In genomic region chr5:126562823-126563222, GRCh38 we compare ENCODE assay signal across 14 cellular contexts. TPM values are rescaled to one million over a fixed set of nuclear protein-coding genes. Genes with fewer than 3 reads are reported as not detected.
DNase-seq lines count a peak whose midpoint lies in the region; ATAC-seq, FAIRE-seq and TF ChIP-seq lines count a peak whose summit lies in the region.
"Had no signal": no experiment of that assay in that cellular context is flagged by ENCODE, and none has a peak within 500 bp of the region (broad histone marks: within the 10 kb centered on the region; RNA-seq: fewer than 3 reads in every experiment).

No MANE protein-coding gene starts in this region.

- no peaks in the 10 kb centered on the region for H3K79me2 ChIP-seq in KMS-11 (ENCODE audit: insufficient read depth, low read depth)

- H3K27ac Mint-ChIP-seq in endodermal cell, result no peak overlapping the region

- ATAC-seq in GM18868 (IDR thresholded peaks at IDR 0.05; ENCODE audit: unreplicated experiment) (peak; percentile 99), GM21526 (IDR thresholded peaks at IDR 0.05; ENCODE audit: low FRiP score, unreplicated experiment) (peak; percentile 74), HG03039 (IDR thresholded peaks at IDR 0.05; ENCODE audit: unreplicated experiment) (peak; percentile 97)

- H4K20me1 ChIP-seq in KMS-11 (ENCODE audit: insufficient read depth), result no peaks in the 10 kb centered on the region

- no peak for FAIRE-seq in urothelium cell line (lab: Jason Lieb, UNC)
- FAIRE-seq: G401.6, H1, RCC 7860 had no signal

- H3K4me1 Mint-ChIP-seq in endodermal cell, result no peaks in the 10 kb centered on the region

- no peak for TF ChIP-seq CTCF in KMS-11 (conservative IDR thresholded peaks at IDR 0.05; ENCODE audit: low read depth, low read length)
- no peak for TF ChIP-seq CTCF in tibial nerve (IDR thresholded peaks at IDR 0.05)
- no peak for TF ChIP-seq CTCF in endodermal cell (conservative IDR thresholded peaks at IDR 0.05)

- no peak for TF ChIP-seq POLR2A in tibial nerve (IDR thresholded peaks at IDR 0.05)

- H3K4me3 ChIP-seq in KMS-11 (IDR thresholded peaks at IDR 0.05; ENCODE audit: insufficient read depth, low read depth, low read length) (no peak overlapping the region), tibial nerve (no peak overlapping the region), endodermal cell (ENCODE audit: low read length) (no peak overlapping the region)
- H3K4me3 ChIP-seq: left ventricle myocardium inferior had no signal

- no peaks in the 10 kb centered on the region for H3K9me3 Mint-ChIP-seq in endodermal cell

- H3K27me3 ChIP-seq in KMS-11 (ENCODE audit: insufficient read depth, low read depth), result no peaks in the 10 kb centered on the region
- H3K27me3 ChIP-seq in tibial nerve, result no peaks in the 10 kb centered on the region
- H3K27me3 ChIP-seq in endodermal cell (ENCODE audit: control insufficient read depth, insufficient read depth, low read length, poor library complexity, severe bottlenecking), result no peaks in the 10 kb centered on the region

- peak overlapping the region; percentile 14; the same call in 1 of the 2 replicates for H2AFZ ChIP-seq in KMS-11 (ENCODE audit: low read depth)

- peak overlapping the region; percentile 34 for H3K4me2 ChIP-seq in KMS-11

- H3K27me3 Mint-ChIP-seq in endodermal cell (ENCODE audit: insufficient read depth), result no peaks in the 10 kb centered on the region

- H3K36me3 ChIP-seq in KMS-11 (ENCODE audit: insufficient read depth), result no peaks in the 10 kb centered on the region
- H3K36me3 ChIP-seq in tibial nerve, result peaks cover 0 to 86% (median 0%) of the 10 kb centered on the region in 3 donors
- peaks cover 71% of the 10 kb centered on the region for H3K36me3 ChIP-seq in endodermal cell (ENCODE audit: control insufficient read depth, insufficient read depth, low read length)

- TF ChIP-seq EP300 in tibial nerve (IDR thresholded peaks at IDR 0.05), result no peak

- H3K27ac ChIP-seq in KMS-11 (no peak overlapping the region), tibial nerve (no peak overlapping the region), endodermal cell (ENCODE audit: low read depth, low read length) (no peak overlapping the region)
- H3K27ac ChIP-seq: left ventricle myocardium inferior had no signal

- H3K4me3 Mint-ChIP-seq in endodermal cell, result no peak overlapping the region

- no peak overlapping the region for H3K9ac ChIP-seq in KMS-11
- H3K9ac ChIP-seq in endodermal cell (ENCODE audit: extremely low read depth, low read length, poor library complexity, severe bottlenecking), result no peak overlapping the region

- peaks cover 67% of the 10 kb centered on the region for H3K36me3 Mint-ChIP-seq in endodermal cell (ENCODE audit: low read depth)

- DNase-seq in tibial nerve (ENCODE audit: low spot score in 2 of 2), result no peak
- DNase-seq in urothelium cell line (ENCODE audit: low spot score), result no peak
- DNase-seq in hypothalamus (lab: John Stamatoyannopoulos, UW), result no peak
- no peak for DNase-seq in endodermal cell
- DNase-seq: head of caudate nucleus, left ventricle myocardium inferior, NCI-H2107 had no signal

- H3K4me1 ChIP-seq in KMS-11 (ENCODE audit: low read depth, poor library complexity, severe bottlenecking) (peaks cover 15% of the 10 kb centered on the region), tibial nerve (no peaks in the 10 kb centered on the region), endodermal cell (ENCODE audit: control insufficient read depth, insufficient read depth, low read length) (no peaks in the 10 kb centered on the region)
- H3K4me1 ChIP-seq: left ventricle myocardium inferior had no signal

- H3K9me3 ChIP-seq in tibial nerve (no peaks in the 10 kb centered on the region), endodermal cell (ENCODE audit: control insufficient read depth, low read length) (no peaks in the 10 kb centered on the region)
- H3K9me3 ChIP-seq: left ventricle myocardium inferior had no signal

- WGBS in tibial nerve, 2 donors, result 94 to 96% methylated on average over 2 of the region's 2 CpGs
- WGBS in endodermal cell (ENCODE audit: insufficient coverage in 1 of 2, insufficient read length in 1 of 2), 2 experiments, result 93% methylated on average over 2 of the region's 2 CpGs; no CpG with 5 or more reads in 1 of the 2 experiments

RNA-seq across cellular contexts. Expression of gene ALDH7A1, which starts 32.2 kb away (rescaled TPM):
- total RNA-seq in tibial nerve (10 to 100 TPM; 20.7 to 41.0 (median 32.9) TPM), endodermal cell (100 to 1,000 TPM; 133 to 192 TPM)
- polyA plus RNA-seq in endodermal cell (2013, experiment 1 of 2), result 127 TPM
- 108 TPM for polyA plus RNA-seq in endodermal cell (2013, experiment 2 of 2)

RNA-seq across cellular contexts. Expression of gene PHAX, which starts 37.9 kb away (rescaled TPM):
- total RNA-seq in tibial nerve (10 to 100 TPM; 23.2 to 57.5 (median 45.8) TPM), endodermal cell (10 to 100 TPM; 49.9 to 54.1 TPM)
- polyA plus RNA-seq in endodermal cell (2013, experiment 1 of 2), result 43.9 TPM
- polyA plus RNA-seq in endodermal cell (2013, experiment 2 of 2), result 41.0 TPM
